Comparison of ENCODE assay signal across 26 cellular contexts in genomic region chr10:21814866-21815265, GRCh38.
"Had no signal": no experiment of that assay in that cellular context is flagged by ENCODE, and none has a peak within 500 bp of the region (broad histone marks: within the 10 kb centered on the region; RNA-seq: fewer than 3 reads in every experiment).

No MANE protein-coding gene starts in this region.

- H3K27ac ChIP-seq: Peyer's patch, RWPE1, SJCRH30 had no signal

- H3K4me1 Mint-ChIP-seq: activated naive CD8-positive, alpha-beta T cell treated with anti-CD3 and anti-CD28 coated beads, Interleukin-2, amount 50 U/mL, for 24 hours had no signal

- H3K4me3 Mint-ChIP-seq: activated CD8-positive, alpha-beta memory T cell treated with anti-CD3 and anti-CD28 coated beads, Interleukin-2, amount 10 ng/mL, durations not matched to agents 7 days and 5 days; activated naive CD8-positive, alpha-beta T cell treated with anti-CD3 and anti-CD28 coated beads, Interleukin-2, amount 50 U/mL, for 24 hours; activated T-cell treated with anti-CD3 and anti-CD28 coated beads, Interleukin-2, amount 50 U/mL, for 24 hours; activated T-helper 1 cell treated with anti-CD3 and anti-CD28 coated beads, Interleukin-12 subunit alpha, Interleukin-12 subunit beta, Interleukin-2, Interleukin-4 antibody, amounts not matched to agents 30 ng/mL and 10 ng/mL and 1 ng/mL, durations not matched to agents 14 hours and 24 hours and 36 hours had no signal

- H3K27ac Mint-ChIP-seq: activated CD8-positive, alpha-beta memory T cell treated with anti-CD3 and anti-CD28 coated beads, Interleukin-2, amount 10 ng/mL, durations not matched to agents 7 days and 5 days; activated naive CD4-positive, alpha-beta T cell treated with anti-CD3 and anti-CD28 coated beads, Interleukin-2, amount 50 U/mL, for 72 hours; activated naive CD8-positive, alpha-beta T cell treated with anti-CD3 and anti-CD28 coated beads, Interleukin-2, amount 50 U/mL, for 24 hours; activated T-cell treated with anti-CD3 and anti-CD28 coated beads, Interleukin-2, amount 50 U/mL, for 24 hours; activated T-helper 1 cell treated with anti-CD3 and anti-CD28 coated beads, Interleukin-12 subunit alpha, Interleukin-12 subunit beta, Interleukin-2, Interleukin-4 antibody, amounts not matched to agents 30 ng/mL and 10 ng/mL and 1 ng/mL, durations not matched to agents 14 hours and 24 hours and 36 hours had no signal

- DNase-seq: activated CD4-positive, alpha-beta T cell treated with anti-CD3 and anti-CD28 coated beads for 48 hours; activated CD4-positive, alpha-beta T cell treated with anti-CD3 and anti-CD28 coated beads, Interleukin-2, amount 50 U/mL, for 48 hours; activated CD8-positive, alpha-beta memory T cell treated with anti-CD3 and anti-CD28 coated beads, Interleukin-2, amount 10 ng/mL, durations not matched to agents 7 days and 5 days; activated effector memory CD4-positive, alpha-beta T cell treated with Interleukin-2 at 50 U/mL for 16 hours; activated naive CD4-positive, alpha-beta T cell; activated naive CD8-positive, alpha-beta T cell treated with anti-CD3 and anti-CD28 coated beads, Interleukin-2, amount 50 U/mL, for 24 hours; activated T-cell treated with anti-CD3 and anti-CD28 coated beads, Interleukin-2, amount 50 U/mL, for 24 hours; amygdala; cerebellar nuclear complex; KG1; NCI-H1105; NCI-H1436; NCI-H187; NCI-H2081; NCI-H446; NCI-H526; NCI-H774; NK-92 treated with Interleukin-12 subunit alpha and Interleukin-12 subunit beta, amount 100 ng/mL, for 24 hours; Peyer's patch; Right ventricle myocardium superior; SJCRH30; SK-N-SH; T-helper 1 cell had no signal

- H3K27me3 Mint-ChIP-seq: activated CD8-positive, alpha-beta memory T cell treated with anti-CD3 and anti-CD28 coated beads, Interleukin-2, amount 10 ng/mL, durations not matched to agents 7 days and 5 days; activated naive CD8-positive, alpha-beta T cell treated with anti-CD3 and anti-CD28 coated beads, Interleukin-2, amount 50 U/mL, for 24 hours; activated T-cell treated with anti-CD3 and anti-CD28 coated beads, Interleukin-2, amount 50 U/mL, for 24 hours had no signal

- H3K4me2 ChIP-seq: SK-N-SH had no signal

- H3K9me3 ChIP-seq: Peyer's patch, SJCRH30, SK-N-SH had no signal

- H3K9me3 Mint-ChIP-seq: activated T-cell treated with anti-CD3 and anti-CD28 coated beads, Interleukin-2, amount 50 U/mL, for 24 hours; activated T-helper 1 cell treated with anti-CD3 and anti-CD28 coated beads, Interleukin-12 subunit alpha, Interleukin-12 subunit beta, Interleukin-2, Interleukin-4 antibody, amounts not matched to agents 30 ng/mL and 10 ng/mL and 1 ng/mL, durations not matched to agents 14 hours and 24 hours and 36 hours had no signal

- H3K4me1 ChIP-seq: Peyer's patch had no signal

- H3K27me3 ChIP-seq: Peyer's patch, SJCRH30 had no signal

- H3K9ac ChIP-seq: SK-N-SH had no signal
